Comparison of ENCODE assay signal across 8 cellular contexts in the genomic region with DNA sequence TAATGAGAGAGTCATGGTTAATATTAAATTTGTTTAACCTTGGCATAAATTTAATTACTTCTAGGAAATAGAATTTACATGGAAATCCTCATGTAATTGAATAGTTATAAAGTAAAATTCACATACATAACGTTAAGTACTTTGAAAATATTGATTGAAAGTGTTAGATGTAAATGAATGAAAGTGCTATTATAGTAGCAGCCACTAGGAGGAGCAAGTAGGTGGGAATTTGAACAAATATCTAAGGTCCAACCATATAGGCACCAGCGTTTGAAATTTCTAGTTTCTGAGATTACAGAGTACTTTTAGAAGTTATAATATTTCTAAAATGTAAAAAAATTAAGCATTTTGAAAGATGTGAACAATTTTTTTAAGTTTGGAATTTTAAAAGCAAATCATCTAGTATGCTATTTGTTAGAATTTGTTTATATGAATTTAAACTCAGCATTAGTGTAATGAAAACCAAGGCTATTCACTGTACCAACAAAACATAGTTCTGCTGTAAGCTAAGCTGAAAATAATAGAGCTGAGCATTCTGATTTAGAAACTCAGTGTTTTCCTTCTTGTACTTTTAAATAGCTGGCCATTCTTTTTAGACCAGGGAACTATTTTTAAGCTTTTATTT. TPM values are rescaled to one million over a fixed set of nuclear protein-coding genes. Genes with fewer than 3 reads are reported as not detected.
DNase-seq lines count a peak whose midpoint lies in the region; ATAC-seq lines count a peak whose summit lies in the region.

No MANE protein-coding gene starts in this region.

- peak overlapping the region in 5 of 8 donors; percentile 71 to 87 (median 80) for H3K27ac Mint-ChIP-seq in CD8-positive, alpha-beta memory T cell

- no peaks in the 10 kb centered on the region for H3K27me3 Mint-ChIP-seq in CD8-positive, alpha-beta memory T cell

- H3K27ac ChIP-seq in CD8-positive, alpha-beta memory T cell (ENCODE audit: low read depth, low read length), result no peak overlapping the region

- peaks cover 49 to 82% (median 81%) of the 10 kb centered on the region in 3 donors for H3K4me1 Mint-ChIP-seq in CD8-positive, alpha-beta memory T cell

- H3K4me3 ChIP-seq in CD8-positive, alpha-beta memory T cell (ENCODE audit: low read length), result no peak overlapping the region

- peaks cover 0 to 19% (median 0%) of the 10 kb centered on the region in 5 donors for H3K9me3 Mint-ChIP-seq in CD8-positive, alpha-beta memory T cell

- H3K27me3 ChIP-seq in CD8-positive, alpha-beta memory T cell (ENCODE audit: insufficient read depth, low read length, poor library complexity, severe bottlenecking), result no peaks in the 10 kb centered on the region

- H3K4me1 ChIP-seq in CD8-positive, alpha-beta memory T cell (ENCODE audit: insufficient read depth, low read length), result peaks cover 24% of the 10 kb centered on the region

- no peaks in the 10 kb centered on the region for H3K36me3 ChIP-seq in CD8-positive, alpha-beta memory T cell (ENCODE audit: insufficient read depth, low read length)

- DNase-seq in CD8-positive, alpha-beta memory T cell, result peak in 2 of 5 donors; percentile 39 to 47
- peak; percentile 64 for DNase-seq in NCI-H460 (ENCODE audit: extremely low read depth, low read depth)
- peak; percentile 68 for DNase-seq in astrocyte of the hippocampus (ENCODE audit: low read depth, low spot score)
- DNase-seq in inferior parietal cortex (ENCODE audit: extremely low spot score), result peak; percentile 88
- DNase-seq in superior temporal gyrus (ENCODE audit: extremely low spot score), result peak; percentile 94

- H3K4me3 Mint-ChIP-seq in CD8-positive, alpha-beta memory T cell, result peak overlapping the region; percentile 70 to 92 (median 83)

- CTCF ChIA-PET in CD8-positive, alpha-beta memory T cell (lab: Charles Lee), result no interaction called here

- peaks cover 1 to 29% (median 20%) of the 10 kb centered on the region in 3 donors for H3K36me3 Mint-ChIP-seq in CD8-positive, alpha-beta memory T cell

- ATAC-seq in GM19025 (IDR thresholded peaks at IDR 0.05; ENCODE audit: low read depth, unreplicated experiment), result peak; percentile 54
- ATAC-seq in HG03354 (IDR thresholded peaks at IDR 0.05; ENCODE audit: poor library complexity, severe bottlenecking, unreplicated experiment), result peak; percentile 74
- no peak for ATAC-seq in GM19328 (IDR thresholded peaks at IDR 0.05; ENCODE audit: unreplicated experiment)

- POLR2A ChIA-PET in CD8-positive, alpha-beta memory T cell (lab: Charles Lee), result no interaction called here

- H3K9me3 ChIP-seq in CD8-positive, alpha-beta memory T cell (ENCODE audit: low read length), result no peaks in the 10 kb centered on the region

RNA-seq across cellular contexts. Expression of gene B3GALT2, which starts 3.3 kb away (rescaled TPM):
- 1 to 10 TPM; 2.4 TPM for total RNA-seq in CD8-positive, alpha-beta memory T cell
- 2.9 TPM for polyA plus RNA-seq in CD8-positive, alpha-beta memory T cell
- not detected in 2 replicates for total RNA-seq in NCI-H460 (2014; rRNA removed; shearing (Covaris generic))
- polyA plus RNA-seq in NCI-H460 (2014; cell fraction: nucleus; rRNA removed), result 0.15 TPM in 1 of 2 replicates, not detected in the other
